ENCODE assay signal across 18 cellular contexts in genomic region chr12:25373396-25373795, GRCh38.
"Had no signal": no experiment of that assay in that cellular context is flagged by ENCODE, and none has a peak within 500 bp of the region (broad histone marks: within the 10 kb centered on the region; RNA-seq: fewer than 3 reads in every experiment).

No MANE protein-coding gene starts in this region.

- ATAC-seq: left colon, lower lobe of right lung, sciatic nerve had no signal

- H3K27ac ChIP-seq: lower lobe of right lung, ovary, SJSA1, spleen, thyroid gland, VCaP had no signal

- FAIRE-seq: astrocyte, bronchial epithelial cell had no signal

- H3K27ac Mint-ChIP-seq: endodermal cell had no signal

- H3K27me3 ChIP-seq: ovary, SJSA1, spleen, thyroid gland had no signal

- H3K36me3 ChIP-seq: lower lobe of right lung, ovary, SJSA1, spleen, thyroid gland had no signal

- DNase-seq: activated naive CD4-positive, alpha-beta T cell; dermis blood vessel endothelial cell; erythroblast; left colon; lower lobe of right lung; midbrain; ovary; spleen; SW 1271; T-helper 9 cell; thyroid gland had no signal

- H3K4me1 ChIP-seq: lower lobe of right lung, thyroid gland had no signal

- H3K4me3 ChIP-seq: lower lobe of right lung, ovary, SJSA1, spleen, thyroid gland had no signal

- H3K9me3 ChIP-seq: lower lobe of right lung, ovary, SJSA1, spleen, thyroid gland had no signal

- H3K4me3 Mint-ChIP-seq: endodermal cell, neural crest cell had no signal

- H3K4me1 Mint-ChIP-seq: neural crest cell had no signal
